8 cellular contexts compared by ENCODE assay signal in the genomic region with DNA sequence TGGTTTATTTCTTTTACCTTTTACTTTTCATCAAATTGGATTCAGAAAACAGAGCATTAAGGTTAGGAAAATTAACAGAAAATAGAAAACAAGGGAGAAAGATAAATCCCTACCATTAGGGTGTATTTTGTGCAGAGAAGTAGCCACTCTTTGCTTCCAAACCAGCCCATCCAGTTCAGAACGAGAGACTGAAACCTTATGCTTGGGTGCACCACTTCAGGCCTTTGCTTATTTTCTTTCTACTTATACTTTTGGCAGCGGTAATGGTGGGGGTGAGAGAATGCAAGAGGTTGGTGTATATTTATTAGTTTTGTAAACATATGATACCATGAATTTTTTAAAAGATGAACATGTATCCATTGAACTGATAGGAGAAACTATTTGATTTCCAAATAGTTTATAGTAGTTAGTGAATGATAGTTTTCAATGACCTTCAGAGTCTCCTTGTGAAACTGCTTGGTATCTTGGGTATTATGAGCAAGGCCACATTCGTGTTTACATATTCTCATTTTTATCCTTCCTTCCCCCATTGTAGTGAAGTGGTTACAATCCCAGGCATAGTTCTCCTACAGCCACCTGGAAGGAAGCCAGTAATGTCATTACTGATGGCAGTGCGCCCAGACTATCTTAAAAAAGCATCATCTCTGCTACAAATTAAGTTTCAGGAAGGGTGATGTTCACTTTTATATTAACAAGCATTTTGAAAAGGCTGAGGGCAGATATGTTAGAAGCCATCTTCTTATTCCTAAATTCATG.
A peak's percentile ranks its signal among the peaks of the same experiment; 100 is the strongest.
DNase-seq lines count a peak whose midpoint lies in the region; ATAC-seq and TF ChIP-seq lines count a peak whose summit lies in the region.

No MANE protein-coding gene starts in this region.

- H3K4me3 ChIP-seq in thoracic aorta = no peak overlapping the region

- no peaks in the 10 kb centered on the region for H3K9me3 ChIP-seq in thoracic aorta

- no peak overlapping the region for H3K4me3 Mint-ChIP-seq in MCF 10A (ENCODE audit: unreplicated experiment)

- H3K27ac ChIP-seq in thoracic aorta = peak overlapping the region; percentile 45 to 52

- H3K27me3 ChIP-seq in thoracic aorta (replicated peaks; ENCODE audit: insufficient read depth) = no peaks in the 10 kb centered on the region

- H3K36me3 Mint-ChIP-seq in MCF 10A (ENCODE audit: insufficient read depth, unreplicated experiment) = peaks cover 8% of the 10 kb centered on the region

- POLR2A ChIA-PET in MCF 10A (lab: Yijun Ruan, JAX) = interaction anchor here (1.6 to 1.8 kb wide), 2 partner anchors 9 to 17 kb away, joined by 5 to 6 read pairs; no protein-coding TSS in a partner anchor

- peaks cover 6% of the 10 kb centered on the region for H3K9me3 Mint-ChIP-seq in MCF 10A (ENCODE audit: unreplicated experiment)

- CTCF ChIA-PET in MCF 10A (lab: Yijun Ruan, JAX) = interaction anchor here (0.7 kb wide), 1 partner anchor 211 kb away, joined by 3 read pairs; no protein-coding TSS in a partner anchor

- no peaks in the 10 kb centered on the region for H3K27me3 Mint-ChIP-seq in MCF 10A (ENCODE audit: insufficient read depth, unreplicated experiment)

- intact Hi-C loops in MCF 10A (cut with micrococcal nuclease) = loop anchor here (5.0 kb wide), 1 partner anchor 62 kb away; a partner anchor contains a TSS

- DNase-seq in A172 (ENCODE audit: low spot score) (peak; percentile 97), NCI-H2227 (lab: John Stamatoyannopoulos, UW; ENCODE audit: unreplicated experiment) (peak; percentile 92), MCF 10A (ENCODE audit: unreplicated experiment) (peak; percentile 95), kidney glomerular epithelial cell (lab: John Stamatoyannopoulos, UW) (peak; percentile 80), thoracic aorta (ENCODE audit: low spot score) (peak; percentile 22), 8988T (no peak)

- no peaks in the 10 kb centered on the region for H3K36me3 ChIP-seq in thoracic aorta

- TF ChIP-seq POLR2A in GM18505 (IDR thresholded peaks at IDR 0.05; ENCODE audit: borderline replicate concordance, extremely low read depth, insufficient read depth, insufficient read length) = no peak

- H3K4me1 ChIP-seq in thoracic aorta (ENCODE audit: control insufficient read depth in 1 of 2, low read depth in 2 of 2) = peaks cover 19 to 35% of the 10 kb centered on the region in 2 donors

- no TSS peak for BruUV-seq in MCF 10A (replicated peaks; lab: Mats Ljungman, UMichigan)

- ATAC-seq in GM18505 (IDR thresholded peaks at IDR 0.05; ENCODE audit: unreplicated experiment) = peak; percentile 68
- peak; percentile 50 for ATAC-seq in HG03135 (IDR thresholded peaks at IDR 0.05; ENCODE audit: unreplicated experiment)
- ATAC-seq in thoracic aorta (ENCODE audit: insufficient number of reproducible peaks, low FRiP score, low read depth) = no peak

- H3K4me1 Mint-ChIP-seq in MCF 10A (ENCODE audit: insufficient read depth, unreplicated experiment) = peaks cover 22% of the 10 kb centered on the region

- TF ChIP-seq CTCF in MCF 10A (IDR thresholded peaks at IDR 0.05; ENCODE audit: unreplicated experiment) = no peak
- no peak for TF ChIP-seq CTCF in thoracic aorta (IDR thresholded peaks at IDR 0.05)

- H3K27ac Mint-ChIP-seq in MCF 10A (ENCODE audit: low read depth, unreplicated experiment) = peak overlapping the region; percentile 86
